In genomic region chr1:114716304-114717158, GRCh38 we compare ENCODE assay signal across 1 cellular context.
TF ChIP-seq lines count a peak whose summit lies in the region.

TSS of gene NRAS (minus strand) at chr1:114716771. CDS start at chr1:114716160, 611 bp downstream.

TF ChIP-seq in K562, 482 proteins besides CTCF, POLR2A, EP300 and RAD21 (continued from another document and continues in another):
- TF ChIP-seq BCLAF1 (IDR thresholded peaks at IDR 0.05; ENCODE audit: borderline replicate concordance in 1 of 2, control insufficient read depth in 1 of 2, low read depth in 2 of 2, low read length in 1 of 2) (peak; percentile 17 to 44; a peak in 1 of 4 replicates), NFXL1 (CRISPR knock-in tag; IDR thresholded peaks at IDR 0.05) (no peak), ZFPM2 (CRISPR knock-in tag; IDR thresholded peaks at IDR 0.05) (0 out of 2 replicates have a peak, but pooled peaks have one; percentile 48), MYC (IDR thresholded peaks at IDR 0.05; ENCODE audit: low read depth, low read length) (peak; percentile 100), MYC (CRISPR knock-in tag; IDR thresholded peaks at IDR 0.05; ENCODE audit: borderline replicate concordance, low read depth) (peak; percentile 97), STAG1 (CRISPR knock-in tag; IDR thresholded peaks at IDR 0.05; ENCODE audit: borderline replicate concordance) (no peak), BHLHE40 (IDR thresholded peaks at IDR 0.05; ENCODE audit: low read length) (peak; percentile 83), ZKSCAN8 (CRISPR knock-in tag; IDR thresholded peaks at IDR 0.05) (no peak), TFE3 (CRISPR knock-in tag; IDR thresholded peaks at IDR 0.05) (peak; percentile 72), GTF2F1 (IDR thresholded peaks at IDR 0.05; ENCODE audit: low read depth, low read length) (no peak), TAF15 (IDR thresholded peaks at IDR 0.05; ENCODE audit: low read depth, low read length) (no peak), PCBP2 (IDR thresholded peaks at IDR 0.05; ENCODE audit: low read depth, low read length, poor library complexity, severe bottlenecking) (no peak), SNAPC5 (CRISPR knock-in tag; IDR thresholded peaks at IDR 0.05) (no peak), ZNF512 (tag; IDR thresholded peaks at IDR 0.05) (no peak), JUNB (CRISPR knock-in tag; conservative IDR thresholded peaks at IDR 0.05) (no peak), PYGO2 (tag; IDR thresholded peaks at IDR 0.05) (no peak), ZEB2 (IDR thresholded peaks at IDR 0.05) (no peak), CBFA2T2 (conservative IDR thresholded peaks at IDR 0.05) (peak; percentile 58; the same call in 1 of the 2 replicates), TAL1 (IDR thresholded peaks at IDR 0.05) (no peak), ARID1B (IDR thresholded peaks at IDR 0.05) (peak; percentile 66; the same call in 1 of the 2 replicates), GTF2E2 (tag; IDR thresholded peaks at IDR 0.05) (peak; percentile 80; the same call in 1 of the 2 replicates), ZNF780A (CRISPR knock-in tag; IDR thresholded peaks at IDR 0.05) (no peak), ATF4 (CRISPR knock-in tag; IDR thresholded peaks at IDR 0.05) (0 out of 2 replicates have a peak, but pooled peaks have one; percentile 47), CREB5 (CRISPR knock-in tag; IDR thresholded peaks at IDR 0.05) (no peak; the same call in 1 of the 2 replicates), SREBF2 (CRISPR knock-in tag; IDR thresholded peaks at IDR 0.05) (no peak), MCM7 (IDR thresholded peaks at IDR 0.05) (no peak), GTF2A2 (tag; IDR thresholded peaks at IDR 0.05) (no peak), HDGF (IDR thresholded peaks at IDR 0.05) (no peak), CBX8 (IDR thresholded peaks at IDR 0.05; ENCODE audit: borderline replicate concordance, extremely low read depth, low read depth, low read length, poor library complexity, severe bottlenecking) (no peak), ZNF282 (CRISPR knock-in tag; IDR thresholded peaks at IDR 0.05) (no peak)
- TF ChIP-seq, protein P1, sequence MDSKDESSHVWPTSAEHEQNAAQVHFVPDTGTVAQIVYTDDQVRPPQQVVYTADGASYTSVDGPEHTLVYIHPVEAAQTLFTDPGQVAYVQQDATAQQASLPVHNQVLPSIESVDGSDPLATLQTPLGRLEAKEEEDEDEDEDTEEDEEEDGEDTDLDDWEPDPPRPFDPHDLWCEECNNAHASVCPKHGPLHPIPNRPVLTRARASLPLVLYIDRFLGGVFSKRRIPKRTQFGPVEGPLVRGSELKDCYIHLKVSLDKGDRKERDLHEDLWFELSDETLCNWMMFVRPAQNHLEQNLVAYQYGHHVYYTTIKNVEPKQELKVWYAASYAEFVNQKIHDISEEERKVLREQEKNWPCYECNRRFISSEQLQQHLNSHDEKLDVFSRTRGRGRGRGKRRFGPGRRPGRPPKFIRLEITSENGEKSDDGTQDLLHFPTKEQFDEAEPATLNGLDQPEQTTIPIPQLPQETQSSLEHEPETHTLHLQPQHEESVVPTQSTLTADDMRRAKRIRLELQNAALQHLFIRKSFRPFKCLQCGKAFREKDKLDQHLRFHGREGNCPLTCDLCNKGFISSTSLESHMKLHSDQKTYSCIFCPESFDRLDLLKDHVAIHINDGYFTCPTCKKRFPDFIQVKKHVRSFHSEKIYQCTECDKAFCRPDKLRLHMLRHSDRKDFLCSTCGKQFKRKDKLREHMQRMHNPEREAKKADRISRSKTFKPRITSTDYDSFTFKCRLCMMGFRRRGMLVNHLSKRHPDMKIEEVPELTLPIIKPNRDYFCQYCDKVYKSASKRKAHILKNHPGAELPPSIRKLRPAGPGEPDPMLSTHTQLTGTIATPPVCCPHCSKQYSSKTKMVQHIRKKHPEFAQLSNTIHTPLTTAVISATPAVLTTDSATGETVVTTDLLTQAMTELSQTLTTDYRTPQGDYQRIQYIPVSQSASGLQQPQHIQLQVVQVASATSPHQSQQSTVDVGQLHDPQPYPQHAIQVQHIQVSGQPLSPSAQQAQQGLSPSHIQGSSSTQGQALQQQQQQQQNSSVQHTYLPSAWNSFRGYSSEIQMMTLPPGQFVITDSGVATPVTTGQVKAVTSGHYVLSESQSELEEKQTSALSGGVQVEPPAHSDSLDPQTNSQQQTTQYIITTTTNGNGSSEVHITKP (IDR thresholded peaks at IDR 0.05; ENCODE audit: partially characterized antibody) = peak; percentile 98
- TF ChIP-seq, protein P2, sequence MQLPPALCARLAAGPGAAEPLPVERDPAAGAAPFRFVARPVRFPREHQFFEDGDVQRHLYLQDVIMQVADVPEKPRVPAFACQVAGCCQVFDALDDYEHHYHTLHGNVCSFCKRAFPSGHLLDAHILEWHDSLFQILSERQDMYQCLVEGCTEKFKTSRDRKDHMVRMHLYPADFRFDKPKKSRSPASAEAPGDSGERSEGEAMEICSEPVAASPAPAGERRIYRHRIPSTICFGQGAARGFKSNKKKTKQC (CRISPR knock-in tag; IDR thresholded peaks at IDR 0.05) = peak; percentile 17; the same call in 1 of the 2 replicates
- TF ChIP-seq, protein P3, sequence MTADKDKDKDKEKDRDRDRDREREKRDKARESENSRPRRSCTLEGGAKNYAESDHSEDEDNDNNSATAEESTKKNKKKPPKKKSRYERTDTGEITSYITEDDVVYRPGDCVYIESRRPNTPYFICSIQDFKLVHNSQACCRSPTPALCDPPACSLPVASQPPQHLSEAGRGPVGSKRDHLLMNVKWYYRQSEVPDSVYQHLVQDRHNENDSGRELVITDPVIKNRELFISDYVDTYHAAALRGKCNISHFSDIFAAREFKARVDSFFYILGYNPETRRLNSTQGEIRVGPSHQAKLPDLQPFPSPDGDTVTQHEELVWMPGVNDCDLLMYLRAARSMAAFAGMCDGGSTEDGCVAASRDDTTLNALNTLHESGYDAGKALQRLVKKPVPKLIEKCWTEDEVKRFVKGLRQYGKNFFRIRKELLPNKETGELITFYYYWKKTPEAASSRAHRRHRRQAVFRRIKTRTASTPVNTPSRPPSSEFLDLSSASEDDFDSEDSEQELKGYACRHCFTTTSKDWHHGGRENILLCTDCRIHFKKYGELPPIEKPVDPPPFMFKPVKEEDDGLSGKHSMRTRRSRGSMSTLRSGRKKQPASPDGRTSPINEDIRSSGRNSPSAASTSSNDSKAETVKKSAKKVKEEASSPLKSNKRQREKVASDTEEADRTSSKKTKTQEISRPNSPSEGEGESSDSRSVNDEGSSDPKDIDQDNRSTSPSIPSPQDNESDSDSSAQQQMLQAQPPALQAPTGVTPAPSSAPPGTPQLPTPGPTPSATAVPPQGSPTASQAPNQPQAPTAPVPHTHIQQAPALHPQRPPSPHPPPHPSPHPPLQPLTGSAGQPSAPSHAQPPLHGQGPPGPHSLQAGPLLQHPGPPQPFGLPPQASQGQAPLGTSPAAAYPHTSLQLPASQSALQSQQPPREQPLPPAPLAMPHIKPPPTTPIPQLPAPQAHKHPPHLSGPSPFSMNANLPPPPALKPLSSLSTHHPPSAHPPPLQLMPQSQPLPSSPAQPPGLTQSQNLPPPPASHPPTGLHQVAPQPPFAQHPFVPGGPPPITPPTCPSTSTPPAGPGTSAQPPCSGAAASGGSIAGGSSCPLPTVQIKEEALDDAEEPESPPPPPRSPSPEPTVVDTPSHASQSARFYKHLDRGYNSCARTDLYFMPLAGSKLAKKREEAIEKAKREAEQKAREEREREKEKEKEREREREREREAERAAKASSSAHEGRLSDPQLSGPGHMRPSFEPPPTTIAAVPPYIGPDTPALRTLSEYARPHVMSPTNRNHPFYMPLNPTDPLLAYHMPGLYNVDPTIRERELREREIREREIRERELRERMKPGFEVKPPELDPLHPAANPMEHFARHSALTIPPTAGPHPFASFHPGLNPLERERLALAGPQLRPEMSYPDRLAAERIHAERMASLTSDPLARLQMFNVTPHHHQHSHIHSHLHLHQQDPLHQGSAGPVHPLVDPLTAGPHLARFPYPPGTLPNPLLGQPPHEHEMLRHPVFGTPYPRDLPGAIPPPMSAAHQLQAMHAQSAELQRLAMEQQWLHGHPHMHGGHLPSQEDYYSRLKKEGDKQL (CRISPR knock-in tag; IDR thresholded peaks at IDR 0.05; ENCODE audit: borderline replicate concordance) = no peak
- TF ChIP-seq, protein P4, sequence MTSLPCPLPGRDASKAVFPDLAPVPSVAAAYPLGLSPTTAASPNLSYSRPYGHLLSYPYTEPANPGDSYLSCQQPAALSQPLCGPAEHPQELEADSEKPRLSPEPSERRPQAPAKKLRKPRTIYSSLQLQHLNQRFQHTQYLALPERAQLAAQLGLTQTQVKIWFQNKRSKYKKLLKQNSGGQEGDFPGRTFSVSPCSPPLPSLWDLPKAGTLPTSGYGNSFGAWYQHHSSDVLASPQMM (CRISPR knock-in tag; IDR thresholded peaks at IDR 0.05) = no peak
- TF ChIP-seq, protein P5, sequence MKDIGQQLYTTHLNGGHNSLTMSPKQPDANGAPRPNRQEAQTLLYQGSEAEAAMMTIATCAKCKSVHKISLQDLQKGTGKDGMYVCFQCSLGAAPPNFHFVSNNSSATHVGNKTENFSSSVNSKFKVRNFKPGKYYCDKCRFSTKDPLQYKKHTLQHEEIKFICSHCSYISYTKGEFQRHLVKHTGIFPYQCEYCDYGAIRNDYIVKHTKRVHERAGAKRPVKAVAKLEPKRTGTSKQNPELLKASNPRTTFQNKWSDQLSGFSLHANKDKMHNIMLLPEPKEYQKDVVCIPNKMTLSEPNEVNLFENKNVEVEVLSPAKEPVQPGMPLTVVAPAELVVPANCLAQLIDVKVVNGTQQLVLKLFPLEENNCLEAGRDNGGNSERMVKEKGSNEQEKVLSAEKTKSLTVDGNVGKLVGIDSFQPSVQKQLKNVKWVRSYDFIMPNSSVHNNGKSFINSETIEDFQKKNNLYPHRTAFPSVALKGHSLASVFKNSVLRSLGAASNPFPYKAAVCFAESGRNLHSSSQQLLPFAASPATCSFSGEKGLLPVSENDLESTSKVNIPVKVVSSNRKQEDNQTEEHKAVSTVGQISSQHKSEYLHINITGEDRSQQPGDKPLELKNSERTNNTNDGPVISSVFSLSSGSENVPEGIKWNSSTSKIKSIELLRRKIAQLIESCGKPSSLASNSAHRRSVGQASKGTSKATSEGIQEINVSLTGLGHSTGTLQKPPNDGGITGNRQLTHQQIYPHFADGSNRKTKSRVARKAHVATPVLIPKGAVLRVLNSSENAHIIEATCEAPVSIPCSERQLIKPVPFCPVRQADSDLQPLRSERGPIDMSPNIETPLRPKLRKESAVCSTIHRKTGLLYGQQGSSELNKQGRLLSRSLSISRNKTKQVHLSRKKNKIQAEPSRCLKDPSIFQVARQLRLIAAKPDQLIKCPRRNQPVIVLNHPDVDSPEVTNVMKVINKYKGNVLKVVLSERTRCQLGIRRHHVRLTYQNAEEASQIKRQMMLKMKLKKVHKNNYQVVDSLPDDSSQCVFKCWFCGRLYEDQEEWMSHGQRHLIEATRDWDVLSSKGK (CRISPR knock-in tag; IDR thresholded peaks at IDR 0.05) = no peak
